In genomic region chr7:94223375-94224084, GRCh38 we compare ENCODE assay signal across 1 cellular context.
TF ChIP-seq lines count a peak whose summit lies in the region.

No MANE protein-coding gene starts in this region.

TF ChIP-seq in HEK293, 187 proteins besides CTCF, POLR2A, EP300 and RAD21 (continued from another document):
- TF ChIP-seq, protein P1, sequence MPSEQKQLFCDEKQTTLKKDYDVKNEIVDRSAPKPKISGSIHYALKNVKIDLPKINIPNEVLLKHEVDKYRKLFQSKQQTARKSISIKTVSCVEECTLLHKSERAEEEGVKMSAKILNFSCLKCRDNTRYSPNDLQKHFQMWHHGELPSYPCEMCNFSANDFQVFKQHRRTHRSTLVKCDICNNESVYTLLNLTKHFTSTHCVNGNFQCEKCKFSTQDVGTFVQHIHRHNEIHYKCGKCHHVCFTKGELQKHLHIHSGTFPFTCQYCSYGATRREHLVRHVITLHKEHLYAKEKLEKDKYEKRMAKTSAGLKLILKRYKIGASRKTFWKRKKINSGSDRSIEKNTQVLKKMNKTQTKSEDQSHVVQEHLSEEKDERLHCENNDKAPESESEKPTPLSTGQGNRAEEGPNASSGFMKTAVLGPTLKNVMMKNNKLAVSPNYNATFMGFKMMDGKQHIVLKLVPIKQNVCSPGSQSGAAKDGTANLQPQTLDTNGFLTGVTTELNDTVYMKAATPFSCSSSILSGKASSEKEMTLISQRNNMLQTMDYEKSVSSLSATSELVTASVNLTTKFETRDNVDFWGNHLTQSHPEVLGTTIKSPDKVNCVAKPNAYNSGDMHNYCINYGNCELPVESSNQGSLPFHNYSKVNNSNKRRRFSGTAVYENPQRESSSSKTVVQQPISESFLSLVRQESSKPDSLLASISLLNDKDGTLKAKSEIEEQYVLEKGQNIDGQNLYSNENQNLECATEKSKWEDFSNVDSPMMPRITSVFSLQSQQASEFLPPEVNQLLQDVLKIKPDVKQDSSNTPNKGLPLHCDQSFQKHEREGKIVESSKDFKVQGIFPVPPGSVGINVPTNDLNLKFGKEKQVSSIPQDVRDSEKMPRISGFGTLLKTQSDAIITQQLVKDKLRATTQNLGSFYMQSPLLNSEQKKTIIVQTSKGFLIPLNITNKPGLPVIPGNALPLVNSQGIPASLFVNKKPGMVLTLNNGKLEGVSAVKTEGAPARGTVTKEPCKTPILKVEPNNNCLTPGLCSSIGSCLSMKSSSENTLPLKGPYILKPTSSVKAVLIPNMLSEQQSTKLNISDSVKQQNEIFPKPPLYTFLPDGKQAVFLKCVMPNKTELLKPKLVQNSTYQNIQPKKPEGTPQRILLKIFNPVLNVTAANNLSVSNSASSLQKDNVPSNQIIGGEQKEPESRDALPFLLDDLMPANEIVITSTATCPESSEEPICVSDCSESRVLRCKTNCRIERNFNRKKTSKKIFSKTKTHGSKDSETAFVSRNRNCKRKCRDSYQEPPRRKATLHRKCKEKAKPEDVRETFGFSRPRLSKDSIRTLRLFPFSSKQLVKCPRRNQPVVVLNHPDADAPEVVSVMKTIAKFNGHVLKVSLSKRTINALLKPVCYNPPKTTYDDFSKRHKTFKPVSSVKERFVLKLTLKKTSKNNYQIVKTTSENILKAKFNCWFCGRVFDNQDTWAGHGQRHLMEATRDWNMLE (tag by site-specific recombination; conservative IDR thresholded peaks at IDR 0.05; ENCODE audit: low read depth) = no peak
- peak; percentile 41 for TF ChIP-seq ZNF335 (tag by site-specific recombination; conservative IDR thresholded peaks at IDR 0.05)
- no peak for TF ChIP-seq KLF17 (tag by site-specific recombination; IDR thresholded peaks at IDR 0.05)
- no peak for TF ChIP-seq ZNF366 (tag by site-specific recombination; conservative IDR thresholded peaks at IDR 0.05)
- TF ChIP-seq ZNF623 (tag by site-specific recombination; IDR thresholded peaks at IDR 0.05) = no peak
- TF ChIP-seq, protein P2, sequence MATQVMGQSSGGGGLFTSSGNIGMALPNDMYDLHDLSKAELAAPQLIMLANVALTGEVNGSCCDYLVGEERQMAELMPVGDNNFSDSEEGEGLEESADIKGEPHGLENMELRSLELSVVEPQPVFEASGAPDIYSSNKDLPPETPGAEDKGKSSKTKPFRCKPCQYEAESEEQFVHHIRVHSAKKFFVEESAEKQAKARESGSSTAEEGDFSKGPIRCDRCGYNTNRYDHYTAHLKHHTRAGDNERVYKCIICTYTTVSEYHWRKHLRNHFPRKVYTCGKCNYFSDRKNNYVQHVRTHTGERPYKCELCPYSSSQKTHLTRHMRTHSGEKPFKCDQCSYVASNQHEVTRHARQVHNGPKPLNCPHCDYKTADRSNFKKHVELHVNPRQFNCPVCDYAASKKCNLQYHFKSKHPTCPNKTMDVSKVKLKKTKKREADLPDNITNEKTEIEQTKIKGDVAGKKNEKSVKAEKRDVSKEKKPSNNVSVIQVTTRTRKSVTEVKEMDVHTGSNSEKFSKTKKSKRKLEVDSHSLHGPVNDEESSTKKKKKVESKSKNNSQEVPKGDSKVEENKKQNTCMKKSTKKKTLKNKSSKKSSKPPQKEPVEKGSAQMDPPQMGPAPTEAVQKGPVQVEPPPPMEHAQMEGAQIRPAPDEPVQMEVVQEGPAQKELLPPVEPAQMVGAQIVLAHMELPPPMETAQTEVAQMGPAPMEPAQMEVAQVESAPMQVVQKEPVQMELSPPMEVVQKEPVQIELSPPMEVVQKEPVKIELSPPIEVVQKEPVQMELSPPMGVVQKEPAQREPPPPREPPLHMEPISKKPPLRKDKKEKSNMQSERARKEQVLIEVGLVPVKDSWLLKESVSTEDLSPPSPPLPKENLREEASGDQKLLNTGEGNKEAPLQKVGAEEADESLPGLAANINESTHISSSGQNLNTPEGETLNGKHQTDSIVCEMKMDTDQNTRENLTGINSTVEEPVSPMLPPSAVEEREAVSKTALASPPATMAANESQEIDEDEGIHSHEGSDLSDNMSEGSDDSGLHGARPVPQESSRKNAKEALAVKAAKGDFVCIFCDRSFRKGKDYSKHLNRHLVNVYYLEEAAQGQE (tag by site-specific recombination; IDR thresholded peaks at IDR 0.05) = no peak
- no peak for TF ChIP-seq ZNF423 (tag by site-specific recombination; IDR thresholded peaks at IDR 0.05)
- no peak for TF ChIP-seq ZNF624 (tag by site-specific recombination; IDR thresholded peaks at IDR 0.05)
- no peak for TF ChIP-seq ZNF174 (tag by site-specific recombination; IDR thresholded peaks at IDR 0.05)
- TF ChIP-seq ZNF513 (tag by site-specific recombination; IDR thresholded peaks at IDR 0.05) = no peak
- no peak for TF ChIP-seq ZBTB6 (tag by site-specific recombination; IDR thresholded peaks at IDR 0.05)
